Comparison of ENCODE assay signal across 11 cellular contexts in the genomic region with DNA sequence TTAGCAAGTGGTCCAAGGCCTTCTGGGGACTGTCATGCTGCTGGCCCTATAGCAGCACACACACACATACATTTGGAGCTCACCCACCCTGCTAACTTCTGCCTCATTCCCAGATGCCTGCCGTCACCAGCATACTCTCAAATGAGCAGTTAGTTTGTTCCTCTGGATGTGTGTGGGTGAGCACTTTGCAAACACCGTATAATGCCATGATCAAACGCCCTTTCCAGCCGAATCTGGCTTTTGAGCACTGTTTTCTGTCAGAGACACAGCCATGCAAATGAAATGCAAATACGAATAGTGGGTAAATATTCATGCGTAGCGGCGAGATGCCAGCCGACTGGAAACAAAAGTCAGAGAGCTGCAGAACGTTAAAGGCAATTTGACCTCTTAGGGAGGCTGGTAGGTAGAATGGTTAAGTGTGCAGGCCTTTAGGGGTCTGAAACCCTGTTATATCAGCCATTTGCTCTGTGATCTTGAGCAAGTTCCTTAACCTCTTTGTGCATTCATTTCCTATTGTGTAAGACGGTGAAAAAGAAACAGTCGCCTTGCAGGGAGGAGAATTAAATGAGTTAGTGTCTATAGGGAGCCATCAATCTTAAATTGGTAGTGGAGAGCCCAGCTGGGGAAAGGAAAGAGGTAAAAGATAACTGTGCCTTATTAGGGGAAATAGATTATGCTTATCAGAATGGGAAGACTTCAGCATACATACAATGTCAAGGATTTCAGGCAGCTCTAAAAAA. TPM values are rescaled to one million over a fixed set of nuclear protein-coding genes. Genes with fewer than 3 reads are reported as not detected.
DNase-seq lines count a peak whose midpoint lies in the region; ATAC-seq, FAIRE-seq and TF ChIP-seq lines count a peak whose summit lies in the region.
"Had no signal": no experiment of that assay in that cellular context is flagged by ENCODE, and none has a peak within 500 bp of the region (broad histone marks: within the 10 kb centered on the region; RNA-seq: fewer than 3 reads in every experiment).

No MANE protein-coding gene starts in this region.

- no peaks in the 10 kb centered on the region for H3K27me3 ChIP-seq in BLaER1 treated with 17β-estradiol and CSF1 and Interleukin-3, amounts not matched to agents 10 nM and 100 nM
- no peaks in the 10 kb centered on the region for H3K27me3 ChIP-seq in GM12878 (replicated peaks in 1 of 2; ENCODE audit: control insufficient read depth in 2 of 2, insufficient read depth in 2 of 2, low read length in 1 of 2)
- H3K27me3 ChIP-seq in gastroesophageal sphincter: peaks cover 17% of the 10 kb centered on the region
- H3K27me3 ChIP-seq: SJSA1 had no signal

- intact Hi-C loops in GM12878 (cut with micrococcal nuclease; ENCODE audit: unreplicated experiment): no loop called here

- WGBS in GM12878 (ENCODE audit: insufficient coverage, insufficient replicate concordance, low lambda C conversion rate, missing lambda C conversion rate): 6% methylated on average over 12 of the region's 12 CpGs
- WGBS in gastroesophageal sphincter (ENCODE audit: low coverage in 1 of 2), 2 donors: 46 to 70% methylated on average over 10 to 11 of the region's 12 CpGs

- no peak overlapping the region for H3K4me3 ChIP-seq in BLaER1 treated with 17β-estradiol and CSF1 and Interleukin-3, amounts not matched to agents 10 nM and 100 nM
- no peak overlapping the region for H3K4me3 ChIP-seq in NB4 (ENCODE audit: low read depth, low read length)
- no peak overlapping the region for H3K4me3 ChIP-seq in GM12878
- no peak overlapping the region for H3K4me3 ChIP-seq in gastroesophageal sphincter
- H3K4me3 ChIP-seq: HAP-1, SJSA1 had no signal

- TF ChIP-seq EP300 in GM12878 (IDR thresholded peaks at IDR 0.05; ENCODE audit: borderline replicate concordance in 1 of 2, control insufficient read depth in 1 of 2, low read depth in 2 of 2, low read length in 2 of 2): no peak
- no peak for TF ChIP-seq EP300 in gastroesophageal sphincter (IDR thresholded peaks at IDR 0.05)

- no TSS peak for BruUV-seq in GM12878 (replicated peaks; lab: Mats Ljungman, UMichigan)

- peaks cover 7 to 16% (median 13%) of the 10 kb centered on the region in 11 experiments for H3K9me3 ChIP-seq in BLaER1 treated with 17β-estradiol and CSF1 and Interleukin-3, amounts not matched to agents 10 nM and 100 nM (replicated peaks in 1 of 11)
- no peaks in the 10 kb centered on the region; the same call in 1 of the 3 replicates for H3K9me3 ChIP-seq in GM12878 (replicated peaks; ENCODE audit: control insufficient read depth, insufficient read depth, low read length)
- H3K9me3 ChIP-seq in gastroesophageal sphincter: peaks cover 0 to 9% (median 0%) of the 10 kb centered on the region in 3 donors

- TF ChIP-seq CTCF in NB4 (IDR thresholded peaks at IDR 0.05; ENCODE audit: low read depth, low read length): no peak
- TF ChIP-seq CTCF in GM12878 (IDR thresholded peaks at IDR 0.05 in 2 of 3, conservative IDR thresholded peaks at IDR 0.05 in 1 of 3; ENCODE audit: control insufficient read depth in 2 of 3, extremely low read depth in 1 of 3, insufficient read depth in 1 of 3, low read depth in 3 of 3, low read length in 3 of 3): no peak
- no peak for TF ChIP-seq CTCF in gastroesophageal sphincter (IDR thresholded peaks at IDR 0.05)

- peak overlapping the region in 6 of 11 experiments; percentile 7 to 46 (median 22); a peak in 6 of 22 replicates for H3K9ac ChIP-seq in BLaER1 treated with 17β-estradiol and CSF1 and Interleukin-3, amounts not matched to agents 10 nM and 100 nM
- H3K9ac ChIP-seq in GM12878 (ENCODE audit: control insufficient read depth, insufficient read depth, low read length): no peak overlapping the region

- H3K36me3 ChIP-seq in BLaER1 treated with 17β-estradiol and CSF1 and Interleukin-3, amounts not matched to agents 10 nM and 100 nM: peaks cover 0 to 5% (median 0%) of the 10 kb centered on the region in 11 experiments; a peak in 2 of 22 replicates
- H3K36me3 ChIP-seq in GM12878 (ENCODE audit: control insufficient read depth in 2 of 2, insufficient read depth in 2 of 2, low read length in 1 of 2) (no peaks in the 10 kb centered on the region), gastroesophageal sphincter (no peaks in the 10 kb centered on the region)
- H3K36me3 ChIP-seq: HAP-1, SJSA1 had no signal

- H3K4me1 ChIP-seq in BLaER1 treated with 17β-estradiol and CSF1 and Interleukin-3, amounts not matched to agents 10 nM and 100 nM: peaks cover 0 to 47% (median 28%) of the 10 kb centered on the region in 10 experiments; a peak in 15 of 20 replicates
- H3K4me1 ChIP-seq in GM12878 (ENCODE audit: control insufficient read depth, insufficient read depth, low read length) (peaks cover 6% of the 10 kb centered on the region; the same call in 1 of the 2 replicates), gastroesophageal sphincter (no peaks in the 10 kb centered on the region)

- in situ Hi-C loops in GM12878 (cut with MboI): loop anchor here (5.0 kb wide), 2 partner anchors 57 to 177 kb away; partner anchors contain the start of gene PADI2

- TF ChIP-seq RAD21 in GM12878 (IDR thresholded peaks at IDR 0.05; ENCODE audit: insufficient read depth, low read depth, low read length): no peak

- TF ChIP-seq POLR2A in NB4 (IDR thresholded peaks at IDR 0.05; ENCODE audit: extremely low read depth, insufficient read length) (no peak), GM12878 (IDR thresholded peaks at IDR 0.05; ENCODE audit: low read depth, low read length) (no peak), gastroesophageal sphincter (IDR thresholded peaks at IDR 0.05) (no peak)

- peak overlapping the region; percentile 8 for H2AFZ ChIP-seq in GM12878 (ENCODE audit: control insufficient read depth, low read depth, low read length)

- SMC1A ChIA-PET in GM12878 (lab: Charles Lee; ENCODE audit: uncharacterized antibody, unreplicated experiment): interaction anchor here (1.0 to 4.8 kb wide), 9 partner anchors 15 to 186 kb away, joined by 3 to 93 read pairs (median 5); partner anchors contain the start of gene PADI2

- POLR2A ChIA-PET in GM12878 (lab: Charles Lee): interaction anchor here (0.8 to 1.3 kb wide), 2 partner anchors 59 to 62 kb away, joined by 3 read pairs; partner anchors contain the start of gene PADI2

- DNase-seq in NB4 (ENCODE audit: low read depth) (peak; percentile 88), GM12878 (ENCODE audit: low read depth, low spot score) (no peak), midbrain (lab: John Stamatoyannopoulos, UW) (peak; percentile 15)

- H4K20me1 ChIP-seq in BLaER1 treated with 17β-estradiol and CSF1 and Interleukin-3, amounts not matched to agents 10 nM and 100 nM: no peaks in the 10 kb centered on the region
- no peaks in the 10 kb centered on the region for H4K20me1 ChIP-seq in GM12878 (ENCODE audit: control insufficient read depth, insufficient read depth)

- RAD21 ChIA-PET in GM12878 (lab: Charles Lee; ENCODE audit: unreplicated experiment): interaction anchor here (0.7 to 4.8 kb wide), 8 partner anchors 20 to 277 kb away, joined by 3 to 53 read pairs (median 4); partner anchors contain the start of gene PADI2

- peak overlapping the region in 9 of 11 experiments; percentile 5 to 69 (median 41); a peak in 14 of 22 replicates for H3K4me2 ChIP-seq in BLaER1 treated with 17β-estradiol and CSF1 and Interleukin-3, amounts not matched to agents 10 nM and 100 nM
- H3K4me2 ChIP-seq in GM12878 (ENCODE audit: control insufficient read depth, insufficient read depth): 0 out of 2 replicates have a peak overlapping the region, but pooled peaks have one; percentile 5

- CTCF ChIA-PET in GM12878 (lab: Yijun Ruan, JAX): interaction anchor here (0.6 to 10.7 kb wide), 21 partner anchors 9 to 476 kb away, joined by 3 to 171 read pairs (median 4); partner anchors contain the start of gene PADI2

- H3K27ac ChIP-seq in BLaER1 treated with 17β-estradiol and CSF1 and Interleukin-3, amounts not matched to agents 10 nM and 100 nM: peak overlapping the region in 6 of 11 experiments; percentile 4 to 62 (median 30); a peak in 9 of 22 replicates
- no peak overlapping the region for H3K27ac ChIP-seq in GM12878 (ENCODE audit: control insufficient read depth, insufficient read depth)
- no peak overlapping the region for H3K27ac ChIP-seq in gastroesophageal sphincter
- H3K27ac ChIP-seq: SJSA1 had no signal

- peak; percentile 37 for ATAC-seq in GM12878
- no peak for ATAC-seq in GM18858 (IDR thresholded peaks at IDR 0.05; ENCODE audit: unreplicated experiment)
- no peak for ATAC-seq in GM19397 (IDR thresholded peaks at IDR 0.05; ENCODE audit: unreplicated experiment)
- no peak for ATAC-seq in gastroesophageal sphincter
- no peak for ATAC-seq in GM19023 (IDR thresholded peaks at IDR 0.05; ENCODE audit: unreplicated experiment)

- FAIRE-seq in GM12878 (lab: Jason Lieb, UNC): no peak
- FAIRE-seq: endometrium had no signal

- H3K79me2 ChIP-seq in GM12878 (ENCODE audit: control insufficient read depth, insufficient read depth, low read length): no peaks in the 10 kb centered on the region

RNA-seq across cellular contexts. Expression of gene SDHB, which starts 6.5 kb away (rescaled TPM):
- 55.7 and 56.3 TPM in 2 replicates for total RNA-seq in GM12878 (2013; cell fraction: nucleolus; rRNA removed)
- total RNA-seq in GM12878 (2014; rRNA removed): 185 and 207 TPM in 2 replicates
- 147 and 157 TPM in 2 replicates for total RNA-seq in GM12878 (2014; rRNA removed; fragmentation: Illumina TruSeq; extraction: Trizol)
- 122 and 124 TPM in 2 replicates for total RNA-seq in GM12878 (2021)
- 68.9 TPM for polyA plus RNA-seq in GM12878 (2011; ENCODE audit: low read depth)
- polyA plus RNA-seq in GM12878 (2011; rRNA removed): 319 and 379 TPM in 2 replicates
- 203 and 219 TPM in 2 replicates for polyA plus RNA-seq in GM12878 (2011; cell fraction: cytosol; rRNA removed)
- 140 and 142 TPM in 2 replicates for polyA plus RNA-seq in GM12878 (2011; cell fraction: nucleus; rRNA removed)
- 83.3 and 94.6 TPM in 2 replicates for polyA plus RNA-seq in GM12878 (2012)
- 192 and 230 TPM in 2 replicates for polyA plus RNA-seq in GM12878 (2014; fragmentation: Illumina TruSeq; extraction: Trizol)
- 100 to 1,000 TPM; 101 to 215 TPM for polyA plus RNA-seq in GM12878 (2014; fragmentation: Nextera tagmentation; extraction: Ambion mirVana)
- polyA plus RNA-seq in GM12878 (2014; rRNA removed): 164 and 174 TPM in 2 replicates
- polyA plus RNA-seq in GM12878 (2016; fragmentation: Nextera tagmentation; extraction: Ambion mirVana): 100 to 1,000 TPM; 249 to 263 TPM
- 175 and 344 TPM in 2 replicates for polyA minus RNA-seq in GM12878 (2011; rRNA and poly(A)+ RNA removed)
- 61.1 and 65.6 TPM in 2 replicates for polyA minus RNA-seq in GM12878 (2011; cell fraction: cytosol; rRNA and poly(A)+ RNA removed)
- 35.7 and 49.8 TPM in 2 replicates for polyA minus RNA-seq in GM12878 (2011; cell fraction: nucleus; rRNA and poly(A)+ RNA removed)
- total RNA-seq in gastroesophageal sphincter: 100 to 1,000 TPM; 103 to 118 (median 116) TPM

RNA-seq across cellular contexts. Expression of gene ATP13A2, which starts 48.6 kb away (rescaled TPM):
- 43.4 and 49.5 TPM in 2 replicates for total RNA-seq in GM12878 (2013; cell fraction: nucleolus; rRNA removed)
- total RNA-seq in GM12878 (2014; rRNA removed) (14.1 and 20.3 TPM in 2 replicates), GM12878 (2014; rRNA removed; fragmentation: Illumina TruSeq; extraction: Trizol) (6.9 and 8.4 TPM in 2 replicates), GM12878 (2021) (23.9 and 30.5 TPM in 2 replicates), gastroesophageal sphincter (10 to 100 TPM; 19.1 to 29.2 (median 20.1) TPM)
- 5.8 TPM for polyA plus RNA-seq in GM12878 (2011; ENCODE audit: low read depth)
- polyA plus RNA-seq in GM12878 (2011; rRNA removed) (3.1 and 6.0 TPM in 2 replicates), GM12878 (2014; fragmentation: Illumina TruSeq; extraction: Trizol) (1.6 and 7.6 TPM in 2 replicates), GM12878 (2014; fragmentation: Nextera tagmentation; extraction: Ambion mirVana) (under 1 TPM; 0.24 to 0.75 TPM), GM12878 (2014; rRNA removed) (21.4 and 23.3 TPM in 2 replicates), GM12878 (2016; fragmentation: Nextera tagmentation; extraction: Ambion mirVana) (10 to 100 TPM in 1 of 2 experiments, 1 to 10 TPM in 1; 4.2 to 19.3 TPM)
- polyA plus RNA-seq in GM12878 (2011; cell fraction: cytosol; rRNA removed): 13.5 and 14.9 TPM in 2 replicates
- 35.1 and 53.1 TPM in 2 replicates for polyA plus RNA-seq in GM12878 (2011; cell fraction: nucleus; rRNA removed)
- 12.8 and 15.0 TPM in 2 replicates for polyA plus RNA-seq in GM12878 (2012)
- 20.3 and 23.7 TPM in 2 replicates for polyA minus RNA-seq in GM12878 (2011; rRNA and poly(A)+ RNA removed)
- 11.9 and 15.8 TPM in 2 replicates for polyA minus RNA-seq in GM12878 (2011; cell fraction: cytosol; rRNA and poly(A)+ RNA removed)
- 10.8 and 15.6 TPM in 2 replicates for polyA minus RNA-seq in GM12878 (2011; cell fraction: nucleus; rRNA and poly(A)+ RNA removed)

RNA-seq across cellular contexts. Expression of gene PADI2, which starts 59.0 kb away (rescaled TPM):
- total RNA-seq in GM12878 (2013; cell fraction: nucleolus; rRNA removed): 46.4 and 54.7 TPM in 2 replicates
- total RNA-seq in GM12878 (2014; rRNA removed) (0.05 and 0.06 TPM in 2 replicates), GM12878 (2014; rRNA removed; fragmentation: Illumina TruSeq; extraction: Trizol) (0.09 TPM in 2 replicates), GM12878 (2021) (0.18 and 0.21 TPM in 2 replicates), gastroesophageal sphincter (1 to 10 TPM in 1 of 4 donors, under 1 TPM in 3; 0.12 to 1.9 (median 0.58) TPM)
- polyA plus RNA-seq in GM12878 (2011; ENCODE audit: low read depth): 0.33 TPM
- polyA plus RNA-seq in GM12878 (2011; rRNA removed) (1.9 and 3.0 TPM in 2 replicates), GM12878 (2014; fragmentation: Illumina TruSeq; extraction: Trizol) (0.06 and 0.19 TPM in 2 replicates), GM12878 (2014; fragmentation: Nextera tagmentation; extraction: Ambion mirVana) (under 1 TPM; 0.05 to 0.09 TPM), GM12878 (2014; rRNA removed) (0.09 and 0.10 TPM in 2 replicates), GM12878 (2016; fragmentation: Nextera tagmentation; extraction: Ambion mirVana) (under 1 TPM in 1 of 2 experiments, not detected in 1; 0.17 TPM)
- 2.3 and 2.7 TPM in 2 replicates for polyA plus RNA-seq in GM12878 (2011; cell fraction: cytosol; rRNA removed)
- polyA plus RNA-seq in GM12878 (2011; cell fraction: nucleus; rRNA removed): 7.6 and 15.7 TPM in 2 replicates
- polyA plus RNA-seq in GM12878 (2012): 0.61 and 1.5 TPM in 2 replicates
- 3.7 and 4.6 TPM in 2 replicates for polyA minus RNA-seq in GM12878 (2011; rRNA and poly(A)+ RNA removed)
- polyA minus RNA-seq in GM12878 (2011; cell fraction: cytosol; rRNA and poly(A)+ RNA removed): 1.9 and 2.0 TPM in 2 replicates
- 2.1 and 2.3 TPM in 2 replicates for polyA minus RNA-seq in GM12878 (2011; cell fraction: nucleus; rRNA and poly(A)+ RNA removed)
- total RNA-seq: SJSA1 had no signal

Comparison
In these comparisons a context has a peak if more than half of its experiments do, and no peak if none do; other contexts are left out.
1. H3K27ac ChIP-seq: peak in BLaER1 treated with 17β-estradiol and CSF1 and Interleukin-3, amounts not matched to agents 10 nM and 100 nM (6 of 11); none in GM12878 (single experiment) and gastroesophageal sphincter (0 of 4).